16 cellular contexts compared by ENCODE assay signal in the genomic region with DNA sequence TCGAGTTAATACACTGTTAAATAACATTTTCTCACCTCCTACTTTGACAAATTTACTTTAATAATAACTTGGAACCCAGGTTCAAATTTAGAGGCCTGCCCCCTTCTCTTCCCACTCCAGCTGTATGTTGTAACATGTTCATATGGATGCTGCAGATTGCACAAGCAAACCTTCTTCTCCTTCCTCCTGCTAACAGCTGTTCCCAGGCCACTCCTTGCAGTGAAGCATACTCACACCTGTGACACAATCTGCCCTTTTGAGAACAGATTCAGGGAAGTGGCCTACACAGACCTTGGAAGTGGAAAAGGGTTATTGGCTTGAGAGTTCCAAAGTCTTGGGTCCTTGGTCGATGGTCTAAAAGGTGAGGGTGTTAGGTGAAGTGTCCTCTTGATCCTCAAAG.
DNase-seq lines count a peak whose midpoint lies in the region; ATAC-seq and TF ChIP-seq lines count a peak whose summit lies in the region.
"Had no signal": no experiment of that assay in that cellular context is flagged by ENCODE, and none has a peak within 500 bp of the region (broad histone marks: within the 10 kb centered on the region; RNA-seq: fewer than 3 reads in every experiment).

No MANE protein-coding gene starts in this region.

- intact Hi-C loops in left lung (cut with DNase I): loop anchor here in 1 of 2 donors (10.0 kb wide), 1 partner anchor 121 kb away; no protein-coding TSS in a partner anchor

- no peak overlapping the region for H3K4me3 Mint-ChIP-seq in WTC11
- peak overlapping the region; percentile 42 for H3K4me3 Mint-ChIP-seq in type B pancreatic cell
- H3K4me3 Mint-ChIP-seq: activated CD4-positive, alpha-beta T cell treated with anti-CD3 and anti-CD28 coated beads, Interleukin-2, amount 10 ng/mL, durations not matched to agents 7 days and 5 days; activated naive CD8-positive, alpha-beta T cell treated with anti-CD3 and anti-CD28 coated beads, Interleukin-2, amount 10 ng/mL, durations not matched to agents 7 days and 5 days; CD4-positive, CD25-positive, alpha-beta regulatory T cell; stimulated activated naive CD8-positive, alpha-beta T cell treated with anti-CD3 and anti-CD28 coated beads, Interleukin-15, amount 100 ng/mL, for 72 hours had no signal

- no peaks in the 10 kb centered on the region for H3K27me3 ChIP-seq in left lung
- H3K27me3 ChIP-seq: ovary had no signal

- POLR2A ChIA-PET in WTC11 (lab: Charles Lee): interaction anchor here (0.6 to 0.9 kb wide), 2 partner anchors 8 to 10 kb away, joined by 3 read pairs; no protein-coding TSS in a partner anchor

- peak in 2 of 3 experiments; percentile 31 to 47 for DNase-seq in NCI-H1417 (lab: John Stamatoyannopoulos, UW)
- DNase-seq in NCI-H1417 treated with DMSO at 0.1 percent for 48 hours (lab: John Stamatoyannopoulos, UW): no peak
- no peak for DNase-seq in WTC11 (ENCODE audit: low spot score)
- no peak for DNase-seq in left lung
- DNase-seq in type B pancreatic cell (ENCODE audit: extremely low spot score, unreplicated experiment): no peak
- no peak for DNase-seq in NCI-H226
- DNase-seq: activated CD4-positive, alpha-beta T cell treated with anti-CD3 and anti-CD28 coated beads, Interleukin-2, amount 10 ng/mL, durations not matched to agents 7 days and 5 days; activated naive CD8-positive, alpha-beta T cell treated with anti-CD3 and anti-CD28 coated beads, Interleukin-2, amount 10 ng/mL, durations not matched to agents 7 days and 5 days; activated T-cell treated with anti-CD3 and anti-CD28 coated beads, Interleukin-2, amount 50 U/mL, for 1 hour; CD4-positive, CD25-positive, alpha-beta regulatory T cell; NCI-H2107; ovary; stimulated activated naive CD8-positive, alpha-beta T cell treated with anti-CD3 and anti-CD28 coated beads, Interleukin-15, amount 100 ng/mL, for 72 hours; T-helper 9 cell had no signal

- no peaks in the 10 kb centered on the region for H3K9me3 ChIP-seq in left lung
- H3K9me3 ChIP-seq: ovary had no signal

- no peaks in the 10 kb centered on the region for H3K27me3 Mint-ChIP-seq in WTC11 (ENCODE audit: low read depth)
- no peaks in the 10 kb centered on the region for H3K27me3 Mint-ChIP-seq in type B pancreatic cell

- ATAC-seq in WTC11 (no peak), left lung (peak; percentile 31), HG02571 (IDR thresholded peaks at IDR 0.05; ENCODE audit: unreplicated experiment) (no peak), GM19324 (IDR thresholded peaks at IDR 0.05; ENCODE audit: low FRiP score, unreplicated experiment) (no peak)
- ATAC-seq: stimulated activated naive CD8-positive, alpha-beta T cell treated with anti-CD3 and anti-CD28 coated beads, Interleukin-15, amount 100 ng/mL, for 72 hours had no signal

- TF ChIP-seq CTCF in WTC11 (IDR thresholded peaks at IDR 0.05) (no peak), left lung (IDR thresholded peaks at IDR 0.05) (no peak), type B pancreatic cell (conservative IDR thresholded peaks at IDR 0.05) (no peak)

- peaks cover 86% of the 10 kb centered on the region for H3K4me1 Mint-ChIP-seq in WTC11
- peaks cover 64% of the 10 kb centered on the region for H3K4me1 Mint-ChIP-seq in type B pancreatic cell (ENCODE audit: unreplicated experiment)
- H3K4me1 Mint-ChIP-seq: CD4-positive, CD25-positive, alpha-beta regulatory T cell; stimulated activated naive CD8-positive, alpha-beta T cell treated with anti-CD3 and anti-CD28 coated beads, Interleukin-15, amount 100 ng/mL, for 72 hours had no signal

- no peaks in the 10 kb centered on the region for H3K36me3 Mint-ChIP-seq in WTC11
- peaks cover 18% of the 10 kb centered on the region for H3K36me3 Mint-ChIP-seq in type B pancreatic cell
- H3K36me3 Mint-ChIP-seq: activated naive CD8-positive, alpha-beta T cell treated with anti-CD3 and anti-CD28 coated beads, Interleukin-2, amount 10 ng/mL, durations not matched to agents 7 days and 5 days; CD4-positive, CD25-positive, alpha-beta regulatory T cell had no signal

- CTCF ChIA-PET in WTC11 (lab: Charles Lee): interaction anchor here (1.1 kb wide), 1 partner anchor 83 kb away, joined by 3 read pairs; no protein-coding TSS in a partner anchor

- H3K27ac Mint-ChIP-seq in WTC11: peak overlapping the region; percentile 63
- H3K27ac Mint-ChIP-seq in type B pancreatic cell: peak overlapping the region; percentile 91
- H3K27ac Mint-ChIP-seq: activated CD4-positive, alpha-beta T cell treated with anti-CD3 and anti-CD28 coated beads, Interleukin-2, amount 10 ng/mL, durations not matched to agents 7 days and 5 days; activated naive CD8-positive, alpha-beta T cell treated with anti-CD3 and anti-CD28 coated beads, Interleukin-2, amount 10 ng/mL, durations not matched to agents 7 days and 5 days; CD4-positive, CD25-positive, alpha-beta regulatory T cell; stimulated activated naive CD8-positive, alpha-beta T cell treated with anti-CD3 and anti-CD28 coated beads, Interleukin-15, amount 100 ng/mL, for 72 hours had no signal

- H3K4me3 ChIP-seq in left lung: no peak overlapping the region
- H3K4me3 ChIP-seq: ovary had no signal

- no peaks in the 10 kb centered on the region for H3K36me3 ChIP-seq in left lung
- H3K36me3 ChIP-seq: ovary had no signal

- no peaks in the 10 kb centered on the region for H3K9me3 Mint-ChIP-seq in WTC11
- H3K9me3 Mint-ChIP-seq in type B pancreatic cell: no peaks in the 10 kb centered on the region
- H3K9me3 Mint-ChIP-seq: activated CD4-positive, alpha-beta T cell treated with anti-CD3 and anti-CD28 coated beads, Interleukin-2, amount 10 ng/mL, durations not matched to agents 7 days and 5 days; activated naive CD8-positive, alpha-beta T cell treated with anti-CD3 and anti-CD28 coated beads, Interleukin-2, amount 10 ng/mL, durations not matched to agents 7 days and 5 days; CD4-positive, CD25-positive, alpha-beta regulatory T cell; stimulated activated naive CD8-positive, alpha-beta T cell treated with anti-CD3 and anti-CD28 coated beads, Interleukin-15, amount 100 ng/mL, for 72 hours had no signal

- H3K4me1 ChIP-seq in left lung: peaks cover 8 to 23% of the 10 kb centered on the region in 2 donors

- H3K27ac ChIP-seq in left lung: peak overlapping the region; percentile 14 to 28
- H3K27ac ChIP-seq: ovary had no signal

TF ChIP-seq in WTC11, 78 proteins besides CTCF, POLR2A, EP300 and RAD21:
- TF ChIP-seq JAZF1 (CRISPR knock-in tag; IDR thresholded peaks at IDR 0.05) (no peak), FOXJ3 (CRISPR knock-in tag; IDR thresholded peaks at IDR 0.05; ENCODE audit: borderline replicate concordance) (no peak), IRF2 (CRISPR knock-in tag; IDR thresholded peaks at IDR 0.05; ENCODE audit: borderline replicate concordance, low read depth) (no peak), ZBTB21 (CRISPR knock-in tag; IDR thresholded peaks at IDR 0.05; ENCODE audit: borderline replicate concordance) (no peak), ZNF121 (CRISPR knock-in tag; IDR thresholded peaks at IDR 0.05) (no peak), NR3C1 (CRISPR knock-in tag; conservative IDR thresholded peaks at IDR 0.05; ENCODE audit: low read depth) (no peak), NFE2L1 (CRISPR knock-in tag; IDR thresholded peaks at IDR 0.05) (no peak), GABPB1 (CRISPR knock-in tag; IDR thresholded peaks at IDR 0.05) (no peak)
- TF ChIP-seq, protein P1, sequence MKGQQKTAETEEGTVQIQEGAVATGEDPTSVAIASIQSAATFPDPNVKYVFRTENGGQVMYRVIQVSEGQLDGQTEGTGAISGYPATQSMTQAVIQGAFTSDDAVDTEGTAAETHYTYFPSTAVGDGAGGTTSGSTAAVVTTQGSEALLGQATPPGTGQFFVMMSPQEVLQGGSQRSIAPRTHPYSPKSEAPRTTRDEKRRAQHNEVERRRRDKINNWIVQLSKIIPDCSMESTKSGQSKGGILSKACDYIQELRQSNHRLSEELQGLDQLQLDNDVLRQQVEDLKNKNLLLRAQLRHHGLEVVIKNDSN (CRISPR knock-in tag; IDR thresholded peaks at IDR 0.05): no peak

Comparison
In these comparisons a context has a peak if more than half of its experiments do, and no peak if none do; other contexts are left out.
1. DNase-seq: peak in NCI-H1417 (2 of 3); none in NCI-H1417 treated with DMSO at 0.1 percent for 48 hours (single experiment), WTC11 (single experiment), left lung (0 of 2), type B pancreatic cell (single experiment) and NCI-H226 (single experiment).